ENCODE assay signal across 1 cellular context in the genomic region with DNA sequence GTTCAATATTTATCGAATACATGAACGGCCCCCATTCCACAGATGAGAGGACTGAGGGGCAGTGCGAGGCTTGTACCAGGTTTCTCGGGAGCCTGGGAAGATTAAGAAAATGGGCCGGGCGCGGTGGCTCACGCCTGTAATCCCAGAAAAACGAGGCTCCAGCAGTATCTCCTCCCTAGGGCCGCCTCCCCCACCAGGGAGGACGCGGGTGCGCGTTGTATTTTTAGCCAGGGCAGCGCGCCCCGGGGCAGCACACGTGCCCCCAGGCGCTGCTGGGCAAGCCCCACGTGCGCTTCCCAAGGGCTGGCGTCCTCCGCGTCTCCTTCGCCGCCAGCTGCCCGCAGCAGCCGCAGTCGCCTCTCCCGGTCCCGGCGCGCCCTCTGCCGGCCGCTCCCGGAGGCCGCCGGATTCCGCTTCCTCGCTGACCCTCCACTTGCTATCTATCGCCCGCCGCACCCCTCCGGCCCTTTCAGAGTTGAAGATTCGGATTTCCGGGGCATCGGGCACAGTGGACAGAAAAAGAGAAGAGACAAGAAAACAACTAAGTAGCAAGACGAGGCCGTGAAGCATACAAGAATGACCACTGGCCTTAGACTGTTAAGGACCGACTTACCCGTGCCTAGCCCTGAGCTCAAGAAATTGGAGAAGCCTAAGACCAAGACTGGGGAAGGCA.
A peak's percentile ranks its signal among the peaks of the same experiment; 100 is the strongest.
TF ChIP-seq lines count a peak whose summit lies in the region.

No MANE protein-coding gene starts in this region.

TF ChIP-seq in HepG2, 621 proteins besides CTCF, POLR2A, EP300 and RAD21 (continues in another document):
- TF ChIP-seq ZNF652 (CRISPR knock-in tag; IDR thresholded peaks at IDR 0.05; ENCODE audit: borderline replicate concordance, low read depth) (no peak), MLLT10 (CRISPR knock-in tag; IDR thresholded peaks at IDR 0.05) (no peak), ZSCAN31 (CRISPR knock-in tag; IDR thresholded peaks at IDR 0.05; ENCODE audit: low read depth) (no peak), JARID2 (CRISPR knock-in tag; IDR thresholded peaks at IDR 0.05; ENCODE audit: insufficient replicate concordance) (no peak), NR1H2 (CRISPR knock-in tag; IDR thresholded peaks at IDR 0.05; ENCODE audit: borderline replicate concordance, low read depth) (no peak), KMT2A (CRISPR knock-in tag; IDR thresholded peaks at IDR 0.05) (peak; percentile 67), ZBTB21 (CRISPR knock-in tag; IDR thresholded peaks at IDR 0.05) (no peak), RORA (CRISPR knock-in tag; IDR thresholded peaks at IDR 0.05) (no peak), GTF2F1 (IDR thresholded peaks at IDR 0.05; ENCODE audit: low read length) (no peak), THYN1 (CRISPR knock-in tag; IDR thresholded peaks at IDR 0.05; ENCODE audit: borderline replicate concordance, low read depth) (no peak), RFXAP (CRISPR knock-in tag; IDR thresholded peaks at IDR 0.05; ENCODE audit: borderline replicate concordance) (no peak), ZNF709 (CRISPR knock-in tag; IDR thresholded peaks at IDR 0.05) (peak; percentile 55; the same call in 1 of the 2 replicates), ZNF24 (IDR thresholded peaks at IDR 0.05) (no peak), ZNF788 (CRISPR knock-in tag; IDR thresholded peaks at IDR 0.05; ENCODE audit: borderline replicate concordance) (no peak), ZNF468 (CRISPR knock-in tag; IDR thresholded peaks at IDR 0.05) (0 out of 2 replicates have a peak, but pooled peaks have one; percentile 30), HMGA1 (CRISPR knock-in tag; conservative IDR thresholded peaks at IDR 0.05) (no peak), RBM39 (IDR thresholded peaks at IDR 0.05; ENCODE audit: low read depth, low read length, poor library complexity, severe bottlenecking) (no peak), GPN1 (CRISPR knock-in tag; IDR thresholded peaks at IDR 0.05; ENCODE audit: borderline replicate concordance) (no peak), ZNF232 (CRISPR knock-in tag; IDR thresholded peaks at IDR 0.05; ENCODE audit: borderline replicate concordance) (no peak), ZFP62 (CRISPR knock-in tag; IDR thresholded peaks at IDR 0.05) (no peak), REXO4 (CRISPR knock-in tag; IDR thresholded peaks at IDR 0.05; ENCODE audit: borderline replicate concordance) (no peak), ELF1 (CRISPR knock-in tag; IDR thresholded peaks at IDR 0.05) (peak; percentile 34; the same call in 1 of the 2 replicates), ZNF792 (CRISPR knock-in tag; IDR thresholded peaks at IDR 0.05) (peak; percentile 66; the same call in 1 of the 2 replicates), GZF1 (CRISPR knock-in tag; IDR thresholded peaks at IDR 0.05) (no peak), ARID2 (CRISPR knock-in tag; IDR thresholded peaks at IDR 0.05; ENCODE audit: borderline replicate concordance) (no peak), CCDC6 (CRISPR knock-in tag; IDR thresholded peaks at IDR 0.05) (peak; percentile 76), PHF20 (CRISPR knock-in tag; IDR thresholded peaks at IDR 0.05) (no peak), SRSF1 (optimal IDR thresholded peaks at IDR 0.05; ENCODE audit: low read depth, low read length) (no peak), MEIS2 (CRISPR knock-in tag; IDR thresholded peaks at IDR 0.05) (no peak), ZNF768 (CRISPR knock-in tag; IDR thresholded peaks at IDR 0.05) (peak; percentile 55; the same call in 1 of the 2 replicates), PHF8 (CRISPR knock-in tag; IDR thresholded peaks at IDR 0.05) (no peak), PAX8 (CRISPR knock-in tag; IDR thresholded peaks at IDR 0.05; ENCODE audit: borderline replicate concordance) (no peak), ZC3H13 (CRISPR knock-in tag; IDR thresholded peaks at IDR 0.05) (no peak), ZNF350 (CRISPR knock-in tag; IDR thresholded peaks at IDR 0.05; ENCODE audit: borderline replicate concordance, low read depth) (no peak)
- TF ChIP-seq, protein P1, sequence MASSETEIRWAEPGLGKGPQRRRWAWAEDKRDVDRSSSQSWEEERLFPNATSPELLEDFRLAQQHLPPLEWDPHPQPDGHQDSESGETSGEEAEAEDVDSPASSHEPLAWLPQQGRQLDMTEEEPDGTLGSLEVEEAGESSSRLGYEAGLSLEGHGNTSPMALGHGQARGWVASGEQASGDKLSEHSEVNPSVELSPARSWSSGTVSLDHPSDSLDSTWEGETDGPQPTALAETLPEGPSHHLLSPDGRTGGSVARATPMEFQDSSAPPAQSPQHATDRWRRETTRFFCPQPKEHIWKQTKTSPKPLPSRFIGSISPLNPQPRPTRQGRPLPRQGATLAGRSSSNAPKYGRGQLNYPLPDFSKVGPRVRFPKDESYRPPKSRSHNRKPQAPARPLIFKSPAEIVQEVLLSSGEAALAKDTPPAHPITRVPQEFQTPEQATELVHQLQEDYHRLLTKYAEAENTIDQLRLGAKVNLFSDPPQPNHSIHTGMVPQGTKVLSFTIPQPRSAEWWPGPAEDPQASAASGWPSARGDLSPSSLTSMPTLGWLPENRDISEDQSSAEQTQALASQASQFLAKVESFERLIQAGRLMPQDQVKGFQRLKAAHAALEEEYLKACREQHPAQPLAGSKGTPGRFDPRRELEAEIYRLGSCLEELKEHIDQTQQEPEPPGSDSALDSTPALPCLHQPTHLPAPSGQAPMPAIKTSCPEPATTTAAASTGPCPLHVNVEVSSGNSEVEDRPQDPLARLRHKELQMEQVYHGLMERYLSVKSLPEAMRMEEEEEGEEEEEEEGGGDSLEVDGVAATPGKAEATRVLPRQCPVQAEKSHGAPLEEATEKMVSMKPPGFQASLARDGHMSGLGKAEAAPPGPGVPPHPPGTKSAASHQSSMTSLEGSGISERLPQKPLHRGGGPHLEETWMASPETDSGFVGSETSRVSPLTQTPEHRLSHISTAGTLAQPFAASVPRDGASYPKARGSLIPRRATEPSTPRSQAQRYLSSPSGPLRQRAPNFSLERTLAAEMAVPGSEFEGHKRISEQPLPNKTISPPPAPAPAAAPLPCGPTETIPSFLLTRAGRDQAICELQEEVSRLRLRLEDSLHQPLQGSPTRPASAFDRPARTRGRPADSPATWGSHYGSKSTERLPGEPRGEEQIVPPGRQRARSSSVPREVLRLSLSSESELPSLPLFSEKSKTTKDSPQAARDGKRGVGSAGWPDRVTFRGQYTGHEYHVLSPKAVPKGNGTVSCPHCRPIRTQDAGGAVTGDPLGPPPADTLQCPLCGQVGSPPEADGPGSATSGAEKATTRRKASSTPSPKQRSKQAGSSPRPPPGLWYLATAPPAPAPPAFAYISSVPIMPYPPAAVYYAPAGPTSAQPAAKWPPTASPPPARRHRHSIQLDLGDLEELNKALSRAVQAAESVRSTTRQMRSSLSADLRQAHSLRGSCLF (CRISPR knock-in tag; IDR thresholded peaks at IDR 0.05; ENCODE audit: borderline replicate concordance), result no peak
- TF ChIP-seq, protein P2, sequence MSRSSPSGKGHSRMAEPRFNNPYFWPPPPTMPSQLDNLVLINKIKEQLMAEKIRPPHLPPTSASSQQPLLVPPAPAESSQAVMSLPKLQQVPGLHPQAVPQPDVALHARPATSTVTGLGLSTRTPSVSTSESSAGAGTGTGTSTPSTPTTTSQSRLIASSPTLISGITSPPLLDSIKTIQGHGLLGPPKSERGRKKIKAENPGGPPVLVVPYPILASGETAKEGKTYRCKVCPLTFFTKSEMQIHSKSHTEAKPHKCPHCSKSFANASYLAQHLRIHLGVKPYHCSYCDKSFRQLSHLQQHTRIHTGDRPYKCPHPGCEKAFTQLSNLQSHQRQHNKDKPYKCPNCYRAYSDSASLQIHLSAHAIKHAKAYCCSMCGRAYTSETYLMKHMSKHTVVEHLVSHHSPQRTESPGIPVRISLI (CRISPR knock-in tag; IDR thresholded peaks at IDR 0.05; ENCODE audit: borderline replicate concordance), result no peak
- TF ChIP-seq, protein P3, sequence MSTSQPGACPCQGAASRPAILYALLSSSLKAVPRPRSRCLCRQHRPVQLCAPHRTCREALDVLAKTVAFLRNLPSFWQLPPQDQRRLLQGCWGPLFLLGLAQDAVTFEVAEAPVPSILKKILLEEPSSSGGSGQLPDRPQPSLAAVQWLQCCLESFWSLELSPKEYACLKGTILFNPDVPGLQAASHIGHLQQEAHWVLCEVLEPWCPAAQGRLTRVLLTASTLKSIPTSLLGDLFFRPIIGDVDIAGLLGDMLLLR (CRISPR knock-in tag; IDR thresholded peaks at IDR 0.05), result peak; percentile 77
- TF ChIP-seq, protein P4, sequence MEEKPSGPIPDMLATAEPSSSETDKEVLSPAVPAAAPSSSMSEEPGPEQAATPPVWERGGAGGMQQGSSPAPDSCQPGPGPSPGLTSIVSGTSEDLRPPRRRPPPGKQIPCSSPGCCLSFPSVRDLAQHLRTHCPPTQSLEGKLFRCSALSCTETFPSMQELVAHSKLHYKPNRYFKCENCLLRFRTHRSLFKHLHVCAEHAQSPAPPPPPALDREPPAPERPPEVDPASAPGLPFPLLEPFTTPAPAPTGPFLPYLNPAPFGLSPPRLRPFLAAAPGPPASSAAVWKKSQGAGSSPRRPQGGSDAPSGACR (CRISPR knock-in tag; IDR thresholded peaks at IDR 0.05), result no peak
- TF ChIP-seq, protein P5, sequence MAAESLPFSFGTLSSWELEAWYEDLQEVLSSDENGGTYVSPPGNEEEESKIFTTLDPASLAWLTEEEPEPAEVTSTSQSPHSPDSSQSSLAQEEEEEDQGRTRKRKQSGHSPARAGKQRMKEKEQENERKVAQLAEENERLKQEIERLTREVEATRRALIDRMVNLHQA (CRISPR knock-in tag; IDR thresholded peaks at IDR 0.05), result no peak
- TF ChIP-seq, protein P6, sequence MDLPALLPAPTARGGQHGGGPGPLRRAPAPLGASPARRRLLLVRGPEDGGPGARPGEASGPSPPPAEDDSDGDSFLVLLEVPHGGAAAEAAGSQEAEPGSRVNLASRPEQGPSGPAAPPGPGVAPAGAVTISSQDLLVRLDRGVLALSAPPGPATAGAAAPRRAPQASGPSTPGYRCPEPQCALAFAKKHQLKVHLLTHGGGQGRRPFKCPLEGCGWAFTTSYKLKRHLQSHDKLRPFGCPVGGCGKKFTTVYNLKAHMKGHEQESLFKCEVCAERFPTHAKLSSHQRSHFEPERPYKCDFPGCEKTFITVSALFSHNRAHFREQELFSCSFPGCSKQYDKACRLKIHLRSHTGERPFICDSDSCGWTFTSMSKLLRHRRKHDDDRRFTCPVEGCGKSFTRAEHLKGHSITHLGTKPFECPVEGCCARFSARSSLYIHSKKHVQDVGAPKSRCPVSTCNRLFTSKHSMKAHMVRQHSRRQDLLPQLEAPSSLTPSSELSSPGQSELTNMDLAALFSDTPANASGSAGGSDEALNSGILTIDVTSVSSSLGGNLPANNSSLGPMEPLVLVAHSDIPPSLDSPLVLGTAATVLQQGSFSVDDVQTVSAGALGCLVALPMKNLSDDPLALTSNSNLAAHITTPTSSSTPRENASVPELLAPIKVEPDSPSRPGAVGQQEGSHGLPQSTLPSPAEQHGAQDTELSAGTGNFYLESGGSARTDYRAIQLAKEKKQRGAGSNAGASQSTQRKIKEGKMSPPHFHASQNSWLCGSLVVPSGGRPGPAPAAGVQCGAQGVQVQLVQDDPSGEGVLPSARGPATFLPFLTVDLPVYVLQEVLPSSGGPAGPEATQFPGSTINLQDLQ (CRISPR knock-in tag; IDR thresholded peaks at IDR 0.05), result no peak
- TF ChIP-seq, protein P7, sequence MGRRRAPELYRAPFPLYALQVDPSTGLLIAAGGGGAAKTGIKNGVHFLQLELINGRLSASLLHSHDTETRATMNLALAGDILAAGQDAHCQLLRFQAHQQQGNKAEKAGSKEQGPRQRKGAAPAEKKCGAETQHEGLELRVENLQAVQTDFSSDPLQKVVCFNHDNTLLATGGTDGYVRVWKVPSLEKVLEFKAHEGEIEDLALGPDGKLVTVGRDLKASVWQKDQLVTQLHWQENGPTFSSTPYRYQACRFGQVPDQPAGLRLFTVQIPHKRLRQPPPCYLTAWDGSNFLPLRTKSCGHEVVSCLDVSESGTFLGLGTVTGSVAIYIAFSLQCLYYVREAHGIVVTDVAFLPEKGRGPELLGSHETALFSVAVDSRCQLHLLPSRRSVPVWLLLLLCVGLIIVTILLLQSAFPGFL (CRISPR knock-in tag; IDR thresholded peaks at IDR 0.05), result no peak
- TF ChIP-seq, protein P8, sequence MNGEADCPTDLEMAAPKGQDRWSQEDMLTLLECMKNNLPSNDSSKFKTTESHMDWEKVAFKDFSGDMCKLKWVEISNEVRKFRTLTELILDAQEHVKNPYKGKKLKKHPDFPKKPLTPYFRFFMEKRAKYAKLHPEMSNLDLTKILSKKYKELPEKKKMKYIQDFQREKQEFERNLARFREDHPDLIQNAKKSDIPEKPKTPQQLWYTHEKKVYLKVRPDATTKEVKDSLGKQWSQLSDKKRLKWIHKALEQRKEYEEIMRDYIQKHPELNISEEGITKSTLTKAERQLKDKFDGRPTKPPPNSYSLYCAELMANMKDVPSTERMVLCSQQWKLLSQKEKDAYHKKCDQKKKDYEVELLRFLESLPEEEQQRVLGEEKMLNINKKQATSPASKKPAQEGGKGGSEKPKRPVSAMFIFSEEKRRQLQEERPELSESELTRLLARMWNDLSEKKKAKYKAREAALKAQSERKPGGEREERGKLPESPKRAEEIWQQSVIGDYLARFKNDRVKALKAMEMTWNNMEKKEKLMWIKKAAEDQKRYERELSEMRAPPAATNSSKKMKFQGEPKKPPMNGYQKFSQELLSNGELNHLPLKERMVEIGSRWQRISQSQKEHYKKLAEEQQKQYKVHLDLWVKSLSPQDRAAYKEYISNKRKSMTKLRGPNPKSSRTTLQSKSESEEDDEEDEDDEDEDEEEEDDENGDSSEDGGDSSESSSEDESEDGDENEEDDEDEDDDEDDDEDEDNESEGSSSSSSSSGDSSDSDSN (CRISPR knock-in tag; IDR thresholded peaks at IDR 0.05), result peak; percentile 50; the same call in 1 of the 2 replicates
- TF ChIP-seq, protein P9, sequence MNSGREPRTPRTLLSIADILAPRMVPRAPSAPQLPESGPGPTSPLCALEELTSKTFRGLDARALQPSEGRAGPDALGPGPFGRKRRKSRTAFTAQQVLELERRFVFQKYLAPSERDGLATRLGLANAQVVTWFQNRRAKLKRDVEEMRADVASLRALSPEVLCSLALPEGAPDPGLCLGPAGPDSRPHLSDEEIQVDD (CRISPR knock-in tag; IDR thresholded peaks at IDR 0.05; ENCODE audit: borderline replicate concordance), result no peak
- TF ChIP-seq, protein P10, sequence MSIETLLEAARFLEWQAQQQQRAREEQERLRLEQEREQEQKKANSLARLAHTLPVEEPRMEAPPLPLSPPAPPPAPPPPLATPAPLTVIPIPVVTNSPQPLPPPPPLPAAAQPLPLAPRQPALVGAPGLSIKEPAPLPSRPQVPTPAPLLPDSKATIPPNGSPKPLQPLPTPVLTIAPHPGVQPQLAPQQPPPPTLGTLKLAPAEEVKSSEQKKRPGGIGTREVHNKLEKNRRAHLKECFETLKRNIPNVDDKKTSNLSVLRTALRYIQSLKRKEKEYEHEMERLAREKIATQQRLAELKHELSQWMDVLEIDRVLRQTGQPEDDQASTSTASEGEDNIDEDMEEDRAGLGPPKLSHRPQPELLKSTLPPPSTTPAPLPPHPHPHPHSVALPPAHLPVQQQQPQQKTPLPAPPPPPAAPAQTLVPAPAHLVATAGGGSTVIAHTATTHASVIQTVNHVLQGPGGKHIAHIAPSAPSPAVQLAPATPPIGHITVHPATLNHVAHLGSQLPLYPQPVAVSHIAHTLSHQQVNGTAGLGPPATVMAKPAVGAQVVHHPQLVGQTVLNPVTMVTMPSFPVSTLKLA (IDR thresholded peaks at IDR 0.05), result peak; percentile 98
